In genomic region chr3:127690823-127691452, GRCh38 we compare ENCODE assay signal across 8 cellular contexts. TPM values are rescaled to one million over a fixed set of nuclear protein-coding genes. Genes with fewer than 3 reads are reported as not detected.
DNase-seq lines count a peak whose midpoint lies in the region; ATAC-seq and TF ChIP-seq lines count a peak whose summit lies in the region.

No MANE protein-coding gene starts in this region.

- no peak overlapping the region for H3K27ac ChIP-seq in OCI-LY1 (ENCODE audit: low read depth, low read length, poor library complexity, severe bottlenecking)
- no peak overlapping the region for H3K27ac ChIP-seq in endodermal cell (ENCODE audit: low read depth, low read length)

- H3K4me3 ChIP-seq in OCI-LY1 (ENCODE audit: low read depth, low read length, poor library complexity, severe bottlenecking) (no peak overlapping the region), endodermal cell (ENCODE audit: low read length) (no peak overlapping the region)

- no peak overlapping the region for H3K4me2 ChIP-seq in OCI-LY1 (ENCODE audit: low read length)

- H3K9ac ChIP-seq in OCI-LY1 (ENCODE audit: low read length) (no peak overlapping the region), endodermal cell (ENCODE audit: extremely low read depth, low read length, poor library complexity, severe bottlenecking) (no peak overlapping the region)

- TF ChIP-seq CTCF in GM12873 (IDR thresholded peaks at IDR 0.05; ENCODE audit: insufficient read depth, low read depth, low read length, missing control alignments) (peak; percentile 59), OCI-LY1 (IDR thresholded peaks at IDR 0.05; ENCODE audit: low read length) (peak; percentile 30; the same call in 1 of the 2 replicates), endodermal cell (conservative IDR thresholded peaks at IDR 0.05) (peak; percentile 92), nephron (IDR thresholded peaks at IDR 0.05; ENCODE audit: unreplicated experiment in 3 of 3) (peak; percentile 42 to 56 (median 54))

- peaks cover 5% of the 10 kb centered on the region for H3K4me1 Mint-ChIP-seq in endodermal cell
- peaks cover 1% of the 10 kb centered on the region for H3K4me1 Mint-ChIP-seq in nephron
- no peaks in the 10 kb centered on the region for H3K4me1 Mint-ChIP-seq in T-helper 2 cell treated with Interferon-gamma antibody and Interleukin-4, amounts not matched to agents 5 μg/mL and 100 μg/mL, for 36 hours (ENCODE audit: low read depth)

- H3K36me3 ChIP-seq in OCI-LY1 (ENCODE audit: insufficient read depth, low read length) (no peaks in the 10 kb centered on the region), endodermal cell (ENCODE audit: control insufficient read depth, insufficient read depth, low read length) (no peaks in the 10 kb centered on the region)

- H3K4me3 Mint-ChIP-seq in endodermal cell (no peak overlapping the region), nephron (no peak overlapping the region)
- H3K4me3 Mint-ChIP-seq in T-helper 2 cell treated with Interferon-gamma antibody and Interleukin-4, amounts not matched to agents 5 μg/mL and 100 μg/mL, for 36 hours, result no peak overlapping the region

- no peaks in the 10 kb centered on the region for H3K79me2 ChIP-seq in OCI-LY1 (ENCODE audit: insufficient read depth, low read length)

- 65 to 88% methylated on average over 2 to 4 of the region's 4 CpGs for WGBS in endodermal cell (ENCODE audit: insufficient coverage in 1 of 2, insufficient read length in 1 of 2), 2 experiments

- H3K9me3 Mint-ChIP-seq in endodermal cell (no peaks in the 10 kb centered on the region), nephron (no peaks in the 10 kb centered on the region)
- no peaks in the 10 kb centered on the region for H3K9me3 Mint-ChIP-seq in T-helper 2 cell treated with Interferon-gamma antibody and Interleukin-4, amounts not matched to agents 5 μg/mL and 100 μg/mL, for 36 hours

- ATAC-seq in HG03025 (IDR thresholded peaks at IDR 0.05; ENCODE audit: low FRiP score, unreplicated experiment) (no peak), GM21526 (IDR thresholded peaks at IDR 0.05; ENCODE audit: low FRiP score, unreplicated experiment) (no peak)

- H4K20me1 ChIP-seq in OCI-LY1 (ENCODE audit: insufficient read depth, low read length), result no peaks in the 10 kb centered on the region

- H2AFZ ChIP-seq in OCI-LY1 (ENCODE audit: low read length), result no peak overlapping the region

- H3K36me3 Mint-ChIP-seq in endodermal cell (ENCODE audit: low read depth) (no peaks in the 10 kb centered on the region), nephron (ENCODE audit: low read depth) (no peaks in the 10 kb centered on the region)
- H3K36me3 Mint-ChIP-seq in T-helper 2 cell treated with Interferon-gamma antibody and Interleukin-4, amounts not matched to agents 5 μg/mL and 100 μg/mL, for 36 hours (ENCODE audit: low read depth), result no peaks in the 10 kb centered on the region

- no peaks in the 10 kb centered on the region for H3F3A ChIP-seq in OCI-LY1 (ENCODE audit: insufficient read depth, low read length)

- H3K4me1 ChIP-seq in OCI-LY1 (ENCODE audit: insufficient read depth, low read length, severe bottlenecking) (no peaks in the 10 kb centered on the region), endodermal cell (ENCODE audit: control insufficient read depth, insufficient read depth, low read length) (peaks cover 7% of the 10 kb centered on the region)

- H3K27me3 ChIP-seq in OCI-LY1 (ENCODE audit: insufficient read depth, low read length), result peaks cover 3% of the 10 kb centered on the region; the same call in 1 of the 2 replicates
- H3K27me3 ChIP-seq in endodermal cell (ENCODE audit: control insufficient read depth, insufficient read depth, low read length, poor library complexity, severe bottlenecking), result no peaks in the 10 kb centered on the region

- H3K9me2 ChIP-seq in OCI-LY1 (ENCODE audit: low read depth, low read length), result no peaks in the 10 kb centered on the region

- DNase-seq in A172 (ENCODE audit: low spot score) (peak; percentile 59), endodermal cell (peak; percentile 92)
- DNase-seq in T-helper 2 cell treated with Interferon-gamma antibody and Interleukin-4, amounts not matched to agents 5 μg/mL and 100 μg/mL, for 36 hours (ENCODE audit: low spot score), result no peak

- no peaks in the 10 kb centered on the region for H3K9me3 ChIP-seq in OCI-LY1 (ENCODE audit: low read length)
- no peaks in the 10 kb centered on the region for H3K9me3 ChIP-seq in endodermal cell (ENCODE audit: control insufficient read depth, low read length)

- H3K27me3 Mint-ChIP-seq in endodermal cell (ENCODE audit: insufficient read depth) (no peaks in the 10 kb centered on the region), nephron (ENCODE audit: low read depth) (peaks cover 7% of the 10 kb centered on the region)
- H3K27me3 Mint-ChIP-seq in T-helper 2 cell treated with Interferon-gamma antibody and Interleukin-4, amounts not matched to agents 5 μg/mL and 100 μg/mL, for 36 hours (ENCODE audit: low read depth), result no peaks in the 10 kb centered on the region

- H3K27ac Mint-ChIP-seq in endodermal cell, result no peak overlapping the region
- peak overlapping the region in 1 of 3 experiments; percentile 22 for H3K27ac Mint-ChIP-seq in nephron
- H3K27ac Mint-ChIP-seq in T-helper 2 cell treated with Interferon-gamma antibody and Interleukin-4, amounts not matched to agents 5 μg/mL and 100 μg/mL, for 36 hours, result no peak overlapping the region

RNA-seq across cellular contexts. Expression of gene ABTB1, which starts 18.2 kb away (rescaled TPM):
- total RNA-seq in A172 (2014; rRNA removed; shearing (Covaris generic)), result 1.9 and 4.2 TPM in 2 replicates
- 10 to 100 TPM; 10.7 to 14.4 TPM for total RNA-seq in endodermal cell
- polyA plus RNA-seq in endodermal cell (2013, experiment 1 of 2), result 8.1 TPM
- 6.5 TPM for polyA plus RNA-seq in endodermal cell (2013, experiment 2 of 2)

Comparison
In these comparisons a context has a peak if more than half of its experiments do, and no peak if none do; other contexts are left out.
1. CTCF ChIP-seq: peak in every context shown above with its lines; median percentile 92 in endodermal cell; 59 in GM12873; 54 in nephron; 30 in OCI-LY1.